Comparison of ENCODE assay signal across 12 cellular contexts in genomic region chr6:164097557-164098398, GRCh38.
A peak's percentile ranks its signal among the peaks of the same experiment; 100 is the strongest.
DNase-seq lines count a peak whose midpoint lies in the region; ATAC-seq and TF ChIP-seq lines count a peak whose summit lies in the region.
"Had no signal": no experiment of that assay in that cellular context is flagged by ENCODE, and none has a peak within 500 bp of the region (broad histone marks: within the 10 kb centered on the region; RNA-seq: fewer than 3 reads in every experiment).

No MANE protein-coding gene starts in this region.

- no peaks in the 10 kb centered on the region for H3K9me3 ChIP-seq in lung (ENCODE audit: control insufficient read depth in 2 of 2, insufficient read depth in 1 of 2, low read length in 1 of 2)
- H3K9me3 ChIP-seq: suprapubic skin had no signal

- peaks cover 0 to 1% of the 10 kb centered on the region in 2 donors for H3K4me1 Mint-ChIP-seq in effector memory CD8-positive, alpha-beta T cell (ENCODE audit: low read depth in 2 of 2)

- no peaks in the 10 kb centered on the region for H3K9me3 Mint-ChIP-seq in effector memory CD8-positive, alpha-beta T cell

- peak; percentile 50 for TF ChIP-seq CTCF in choroid plexus epithelial cell (conservative IDR thresholded peaks at IDR 0.05; ENCODE audit: low read depth, low read length)
- TF ChIP-seq CTCF in lung (IDR thresholded peaks at IDR 0.05; ENCODE audit: control extremely low read depth, extremely low read depth) = no peak

- peak; percentile 53 for DNase-seq in AG08395 (ENCODE audit: low spot score)
- peak; percentile 70 to 83 for DNase-seq in Kasumi-1 (lab: John Stamatoyannopoulos, UW)
- DNase-seq in choroid plexus epithelial cell (ENCODE audit: low read depth) = peak; percentile 75
- no peak for DNase-seq in lung (ENCODE audit: low spot score)
- DNase-seq in effector memory CD8-positive, alpha-beta T cell = no peak
- DNase-seq in midbrain (lab: John Stamatoyannopoulos, UW) = no peak
- DNase-seq: cortex of kidney, DMS79 treated with DMSO at 0.1 percent for 48 hours, NCI-H187 treated with DMSO at 0.1 percent for 48 hours had no signal

- H3K27me3 Mint-ChIP-seq in effector memory CD8-positive, alpha-beta T cell = peaks cover 9% of the 10 kb centered on the region in 2 donors

- no peak overlapping the region for H3K27ac Mint-ChIP-seq in effector memory CD8-positive, alpha-beta T cell

- H3K4me3 Mint-ChIP-seq in effector memory CD8-positive, alpha-beta T cell = no peak overlapping the region

- peaks cover 3 to 15% of the 10 kb centered on the region in 2 donors for H3K4me1 ChIP-seq in lung (ENCODE audit: control insufficient read depth in 2 of 2, insufficient read depth in 2 of 2, low read length in 2 of 2)

- peak overlapping the region in 1 of 2 donors; percentile 96 for H3K27ac ChIP-seq in lung (ENCODE audit: low read depth in 1 of 2, low read length in 1 of 2)
- H3K27ac ChIP-seq: suprapubic skin had no signal

- 37 to 41% methylated on average over 11 of the region's 11 CpGs for WGBS in lung, 2 donors

- ATAC-seq in lung (ENCODE audit: insufficient read depth, low FRiP score) (peak; percentile 60), HG03460 (IDR thresholded peaks at IDR 0.05; ENCODE audit: unreplicated experiment) (no peak), GM19351 (IDR thresholded peaks at IDR 0.05; ENCODE audit: unreplicated experiment) (no peak)
- no peak for ATAC-seq in effector memory CD8-positive, alpha-beta T cell (replicated peaks)

- peak overlapping the region; percentile 12 for H3K4me3 ChIP-seq in choroid plexus epithelial cell (ENCODE audit: low read depth, low read length)
- H3K4me3 ChIP-seq in lung = no peak overlapping the region
- H3K4me3 ChIP-seq: suprapubic skin had no signal

- H3K27me3 ChIP-seq in lung (ENCODE audit: control insufficient read depth, insufficient read depth) = no peaks in the 10 kb centered on the region
- H3K27me3 ChIP-seq: suprapubic skin had no signal

- no peaks in the 10 kb centered on the region for H3K36me3 ChIP-seq in lung (ENCODE audit: control insufficient read depth in 2 of 2, insufficient read depth in 2 of 2, low read length in 2 of 2)
- H3K36me3 ChIP-seq: suprapubic skin had no signal

- H3K36me3 Mint-ChIP-seq in effector memory CD8-positive, alpha-beta T cell (ENCODE audit: insufficient read depth) = no peaks in the 10 kb centered on the region

Comparison
In these comparisons a context has a peak if more than half of its experiments do, and no peak if none do; other contexts are left out.
1. DNase-seq: peak in AG08395 (single experiment), Kasumi-1 (2 of 2) and choroid plexus epithelial cell (single experiment); none in lung (single experiment), effector memory CD8-positive, alpha-beta T cell (0 of 3) and midbrain (single experiment).